16 cellular contexts compared by ENCODE assay signal in the genomic region with DNA sequence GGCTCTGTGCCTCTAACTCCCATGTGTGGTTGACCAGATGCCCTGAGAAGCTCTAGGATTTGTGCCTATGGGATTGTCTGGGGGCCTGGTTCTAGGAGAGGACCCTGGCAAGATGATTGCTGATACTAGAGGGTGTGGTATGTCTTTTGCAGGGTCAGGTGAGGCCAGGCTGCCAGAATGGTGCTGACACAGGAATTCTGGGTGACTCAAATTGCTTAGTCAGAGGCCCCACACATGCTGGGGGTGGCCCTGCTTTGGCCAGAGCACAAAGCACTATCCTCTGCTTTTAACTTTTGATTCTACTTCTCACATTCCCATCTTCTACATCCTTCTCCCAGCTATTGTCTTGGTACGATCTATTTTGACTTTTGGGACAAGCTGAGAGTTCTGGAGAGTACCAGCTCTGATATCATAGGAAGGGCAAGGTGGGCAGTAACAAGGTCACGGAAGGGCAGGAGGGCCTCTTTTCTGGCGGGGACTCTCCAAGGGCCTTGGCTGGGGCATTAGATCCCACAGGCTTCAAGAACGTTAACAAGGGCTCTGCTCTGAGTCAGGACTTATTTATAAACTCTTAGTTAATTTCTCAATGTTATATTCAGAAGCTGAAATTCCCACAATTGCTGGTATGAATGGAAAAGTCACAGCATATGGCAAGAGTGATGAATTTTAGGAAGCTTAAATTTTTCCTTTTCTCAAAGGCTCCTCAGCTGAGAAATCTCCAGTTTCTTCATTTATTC.
DNase-seq lines count a peak whose midpoint lies in the region; ATAC-seq and TF ChIP-seq lines count a peak whose summit lies in the region.
"Had no signal": no experiment of that assay in that cellular context is flagged by ENCODE, and none has a peak within 500 bp of the region (broad histone marks: within the 10 kb centered on the region; RNA-seq: fewer than 3 reads in every experiment).

No MANE protein-coding gene starts in this region.

- no peak overlapping the region for H3K9ac ChIP-seq in adipocyte (ENCODE audit: low read length)
- H3K9ac ChIP-seq: BLaER1 had no signal

- H3K36me3 ChIP-seq in adipocyte (ENCODE audit: control insufficient read depth, insufficient read depth, low read length, severe bottlenecking) (no peaks in the 10 kb centered on the region), tibial artery (no peaks in the 10 kb centered on the region)
- H3K36me3 ChIP-seq: prostate gland, upper lobe of right lung had no signal

- TF ChIP-seq CTCF in AG10803 (conservative IDR thresholded peaks at IDR 0.05; ENCODE audit: low read length): no peak
- TF ChIP-seq CTCF in tibial artery (IDR thresholded peaks at IDR 0.05): no peak

- no peak for ATAC-seq in GM21515 (IDR thresholded peaks at IDR 0.05; ENCODE audit: unreplicated experiment)
- no peak for ATAC-seq in HG03175 (IDR thresholded peaks at IDR 0.05; ENCODE audit: unreplicated experiment)
- ATAC-seq in HG02981 (IDR thresholded peaks at IDR 0.05; ENCODE audit: unreplicated experiment): no peak
- ATAC-seq: upper lobe of right lung had no signal

- intact Hi-C loops in tibial artery (cut with DNase I; ENCODE audit: low total_unique reads): no loop called here

- H3K4me3 ChIP-seq in AG10803 (ENCODE audit: low read length) (no peak overlapping the region), adipocyte (ENCODE audit: low read length) (no peak overlapping the region), tibial artery (no peak overlapping the region)
- H3K4me3 ChIP-seq: BLaER1, prostate gland, upper lobe of right lung had no signal

- H3K9me3 ChIP-seq in adipocyte (ENCODE audit: control insufficient read depth, low read length) (no peaks in the 10 kb centered on the region), tibial artery (no peaks in the 10 kb centered on the region)
- H3K9me3 ChIP-seq: prostate gland, upper lobe of right lung had no signal

- H3K4me1 ChIP-seq in adipocyte (ENCODE audit: control insufficient read depth, insufficient read depth, low read length): peaks cover 25% of the 10 kb centered on the region
- peaks cover 0 to 10% (median 0%) of the 10 kb centered on the region in 4 donors for H3K4me1 ChIP-seq in tibial artery
- H3K4me1 ChIP-seq: BLaER1, prostate gland, upper lobe of right lung had no signal

- DNase-seq in AG10803 (ENCODE audit: low read depth): peak; percentile 54
- DNase-seq in HPDE6-E6E7 (ENCODE audit: extremely low spot score): peak; percentile 4
- DNase-seq in adipocyte (ENCODE audit: low read depth): peak; percentile 15
- peak; percentile 36 for DNase-seq in glomerular visceral epithelial cell (ENCODE audit: extremely low spot score)
- DNase-seq in tibial artery: no peak
- DNase-seq: activated T-cell treated with anti-CD3 and anti-CD28 coated beads for 4 hours; dermis blood vessel endothelial cell; GOT3; immature natural killer cell; NK-92 treated with Interleukin-12 subunit alpha and Interleukin-12 subunit beta, amount 100 ng/mL, for 24 hours; upper lobe of right lung had no signal

- H3K27ac ChIP-seq in tibial artery: no peak overlapping the region
- H3K27ac ChIP-seq: BLaER1, prostate gland, upper lobe of right lung had no signal

- H3K27me3 ChIP-seq in adipocyte (replicated peaks; ENCODE audit: control insufficient read depth, insufficient read depth, low read length) (no peaks in the 10 kb centered on the region), tibial artery (no peaks in the 10 kb centered on the region)
- H3K27me3 ChIP-seq: BLaER1, upper lobe of right lung had no signal

Comparison
In these comparisons a context has a peak if more than half of its experiments do, and no peak if none do; other contexts are left out.
1. DNase-seq: peak in AG10803 (single experiment), HPDE6-E6E7 (single experiment), adipocyte (single experiment) and glomerular visceral epithelial cell (single experiment); none in tibial artery (0 of 2).